In the genomic region with DNA sequence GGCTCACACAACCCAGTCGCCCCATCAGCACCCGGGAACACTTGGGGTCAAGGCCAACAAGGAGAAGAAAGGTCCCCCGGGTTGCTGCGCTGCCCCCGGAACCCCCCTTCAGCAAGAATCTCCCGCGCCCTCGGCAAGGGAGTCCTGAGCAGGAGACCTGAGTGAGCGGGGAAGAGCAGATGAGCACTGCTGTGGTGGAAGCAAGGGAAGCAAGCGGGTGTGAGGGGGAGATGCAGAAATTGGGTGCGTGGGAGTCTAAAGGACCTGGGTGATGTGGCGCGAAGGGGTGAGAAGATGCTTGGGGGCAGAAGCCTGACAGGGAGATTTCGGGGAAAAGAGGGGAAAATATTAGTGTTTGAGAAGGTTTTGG, we compare ENCODE assay signal across 12 cellular contexts.
DNase-seq lines count a peak whose midpoint lies in the region; ATAC-seq and TF ChIP-seq lines count a peak whose summit lies in the region.
"Had no signal": no experiment of that assay in that cellular context is flagged by ENCODE, and none has a peak within 500 bp of the region (broad histone marks: within the 10 kb centered on the region; RNA-seq: fewer than 3 reads in every experiment).

No MANE protein-coding gene starts in this region.

- dilution Hi-C loops in IMR-90 (cut with HindIII; ENCODE audit: low sequenced_read_pairs, unreplicated experiment) = no loop called here

- CTCF ChIA-PET in IMR-90 (lab: Yijun Ruan, JAX) = interaction anchor here (0.6 kb wide), 1 partner anchor 729 kb away, joined by 3 read pairs; no protein-coding TSS in a partner anchor

- no peak overlapping the region for H3K4me3 ChIP-seq in IMR-90 (ENCODE audit: insufficient read depth, low read depth, low read length)

- H3K9ac ChIP-seq in IMR-90 (ENCODE audit: low read depth, low read length) = no peak overlapping the region
- H3K9ac ChIP-seq: KMS-11 had no signal

- no peak overlapping the region for H2AK9ac ChIP-seq in IMR-90 (replicated peaks; ENCODE audit: low read depth, low read length, poor library complexity)

- H4K20me1 ChIP-seq in IMR-90 (ENCODE audit: insufficient read depth, low read length) = no peaks in the 10 kb centered on the region

- H3K4me2 ChIP-seq in IMR-90 (ENCODE audit: low read depth, low read length) = no peak overlapping the region
- H3K4me2 ChIP-seq: KMS-11 had no signal

- no peak overlapping the region for H3K14ac ChIP-seq in IMR-90 (replicated peaks; ENCODE audit: low read depth, low read length)

- no peak for TF ChIP-seq RAD21 in IMR-90 (IDR thresholded peaks at IDR 0.05; ENCODE audit: low read length)

- H3K9me1 ChIP-seq in IMR-90 (ENCODE audit: insufficient read depth, low read length) = no peaks in the 10 kb centered on the region

- no peak overlapping the region for H2BK20ac ChIP-seq in IMR-90 (ENCODE audit: low read depth, low read length)

- no peak overlapping the region for H3K4me3 Mint-ChIP-seq in T-helper 2 cell treated with Interferon-gamma antibody and Interleukin-4, amounts not matched to agents 5 μg/mL and 100 μg/mL, for 36 hours

- no peaks in the 10 kb centered on the region for H3K36me3 ChIP-seq in IMR-90 (ENCODE audit: control insufficient read depth, insufficient read depth, low read length)

- no peak for TF ChIP-seq CTCF in IMR-90 (conservative IDR thresholded peaks at IDR 0.05; ENCODE audit: low read depth, low read length)

- H2BK15ac ChIP-seq in IMR-90 (ENCODE audit: low read depth, low read length) = no peak overlapping the region

- no peak overlapping the region for H2BK5ac ChIP-seq in IMR-90 (ENCODE audit: low read depth, low read length, poor library complexity, severe bottlenecking)

- WGBS in IMR-90 (ENCODE audit: extremely low coverage in 2 of 2, insufficient read length in 1 of 2), 2 experiments = 11% methylated on average over 8 of the region's 14 CpGs; no CpG with 5 or more reads in 1 of the 2 experiments

- no peaks in the 10 kb centered on the region for H3K79me1 ChIP-seq in IMR-90 (ENCODE audit: low read depth in 1 of 2, low read length in 2 of 2)

- peaks cover 2% of the 10 kb centered on the region; the same call in 1 of the 2 replicates for H3K27me3 ChIP-seq in IMR-90 (ENCODE audit: control insufficient read depth, insufficient read depth, low read length)

- H3K4me1 ChIP-seq in IMR-90 (ENCODE audit: control insufficient read depth, insufficient read depth, low read length) = no peaks in the 10 kb centered on the region
- H3K4me1 ChIP-seq: Caco-2 had no signal

- DNase-seq in NCI-H748 (lab: John Stamatoyannopoulos, UW; ENCODE audit: unreplicated experiment) (peak; percentile 40), NCI-H748 treated with DMSO at 0.1 percent for 48 hours (lab: John Stamatoyannopoulos, UW) (no peak), IMR-90 (no peak), caudate nucleus (lab: John Stamatoyannopoulos, UW) (peak in 19 of 61 donors; percentile 30 to 81 (median 59)), occipital lobe (lab: John Stamatoyannopoulos, UW) (peak; percentile 46)
- no peak for DNase-seq in NK-92 treated with Interleukin-12 subunit alpha and Interleukin-12 subunit beta, amount 100 ng/mL, for 24 hours (lab: John Stamatoyannopoulos, UW)
- DNase-seq in T-helper 2 cell treated with Interferon-gamma antibody and Interleukin-4, amounts not matched to agents 5 μg/mL and 100 μg/mL, for 36 hours (ENCODE audit: low spot score) = no peak
- DNase-seq: NCI-H2227 treated with DMSO at 0.1 percent for 48 hours had no signal

- intact Hi-C loops in IMR-90 (cut with micrococcal nuclease) = no loop called here

- no peaks in the 10 kb centered on the region for H3K9me3 ChIP-seq in IMR-90 (ENCODE audit: control insufficient read depth, insufficient read depth, low read length)

- peaks cover 2% of the 10 kb centered on the region for H3K4me1 Mint-ChIP-seq in T-helper 2 cell treated with Interferon-gamma antibody and Interleukin-4, amounts not matched to agents 5 μg/mL and 100 μg/mL, for 36 hours (ENCODE audit: low read depth)

- BruUV-seq in IMR-90 (replicated peaks; lab: Mats Ljungman, UMichigan) = no TSS peak

- no peaks in the 10 kb centered on the region for H3K9me3 Mint-ChIP-seq in T-helper 2 cell treated with Interferon-gamma antibody and Interleukin-4, amounts not matched to agents 5 μg/mL and 100 μg/mL, for 36 hours

- H3K23ac ChIP-seq in IMR-90 (ENCODE audit: low read depth, low read length) = no peak overlapping the region

- H3K36me3 Mint-ChIP-seq in T-helper 2 cell treated with Interferon-gamma antibody and Interleukin-4, amounts not matched to agents 5 μg/mL and 100 μg/mL, for 36 hours (ENCODE audit: low read depth) = no peaks in the 10 kb centered on the region

- no peak overlapping the region for H2BK120ac ChIP-seq in IMR-90 (ENCODE audit: low read depth, low read length)

- in situ Hi-C loops in IMR-90 (cut with MboI; ENCODE audit: low sequenced_read_pairs) = no loop called here

- H3K27ac ChIP-seq in IMR-90 (ENCODE audit: insufficient read depth, low read length) (no peak overlapping the region), caudate nucleus (ENCODE audit: low read depth, low read length) (peak overlapping the region; percentile 80)
- H3K27ac ChIP-seq: HL-60, KMS-11 had no signal

- POLR2A ChIA-PET in IMR-90 (lab: Charles Lee; ENCODE audit: unreplicated experiment) = no interaction called here

- H3K18ac ChIP-seq in IMR-90 (ENCODE audit: low read depth, low read length) = no peak overlapping the region

- no peak overlapping the region for H4K5ac ChIP-seq in IMR-90 (ENCODE audit: low read depth, low read length)

- no peak overlapping the region for H3K56ac ChIP-seq in IMR-90 (ENCODE audit: extremely low read depth, insufficient read depth, low read length)

- H4K8ac ChIP-seq in IMR-90 (ENCODE audit: low read depth in 2 of 2, low read length in 2 of 2) = no peak overlapping the region

- no peak overlapping the region for H2AK5ac ChIP-seq in IMR-90 (ENCODE audit: low read depth, low read length)

- ATAC-seq in IMR-90 (ENCODE audit: low read depth) = peak; percentile 21; the same call in 1 of the 2 replicates
- ATAC-seq in GM18511 (IDR thresholded peaks at IDR 0.05; ENCODE audit: unreplicated experiment) = no peak

- no peak for TF ChIP-seq POLR2A in IMR-90 (IDR thresholded peaks at IDR 0.05; ENCODE audit: low read depth, low read length)

- H3K4ac ChIP-seq in IMR-90 (ENCODE audit: low read depth, low read length) = no peak overlapping the region

- H4K91ac ChIP-seq in IMR-90 (ENCODE audit: insufficient read depth, low read depth, low read length) = no peak overlapping the region

- H3K27me3 Mint-ChIP-seq in T-helper 2 cell treated with Interferon-gamma antibody and Interleukin-4, amounts not matched to agents 5 μg/mL and 100 μg/mL, for 36 hours (ENCODE audit: low read depth) = peaks cover 23% of the 10 kb centered on the region

- no peak overlapping the region for H3K27ac Mint-ChIP-seq in T-helper 2 cell treated with Interferon-gamma antibody and Interleukin-4, amounts not matched to agents 5 μg/mL and 100 μg/mL, for 36 hours

- H2AFZ ChIP-seq in IMR-90 (replicated peaks; ENCODE audit: low read length, poor library complexity) = peak overlapping the region; percentile 49

TF ChIP-seq in IMR-90, 13 proteins besides CTCF, POLR2A, EP300 and RAD21:
- no peak for TF ChIP-seq MAFK (IDR thresholded peaks at IDR 0.05; ENCODE audit: low read depth, low read length)

Comparison
In these comparisons a context has a peak if more than half of its experiments do, and no peak if none do; other contexts are left out.
1. DNase-seq: peak in NCI-H748 (single experiment) and occipital lobe (single experiment); none in NCI-H748 treated with DMSO at 0.1 percent for 48 hours (single experiment), IMR-90 (single experiment), NK-92 treated with Interleukin-12 subunit alpha and Interleukin-12 subunit beta, amount 100 ng/mL, for 24 hours (single experiment) and T-helper 2 cell treated with Interferon-gamma antibody and Interleukin-4, amounts not matched to agents 5 μg/mL and 100 μg/mL, for 36 hours (single experiment).